Comparison of ENCODE assay signal across 1 cellular context in the genomic region with DNA sequence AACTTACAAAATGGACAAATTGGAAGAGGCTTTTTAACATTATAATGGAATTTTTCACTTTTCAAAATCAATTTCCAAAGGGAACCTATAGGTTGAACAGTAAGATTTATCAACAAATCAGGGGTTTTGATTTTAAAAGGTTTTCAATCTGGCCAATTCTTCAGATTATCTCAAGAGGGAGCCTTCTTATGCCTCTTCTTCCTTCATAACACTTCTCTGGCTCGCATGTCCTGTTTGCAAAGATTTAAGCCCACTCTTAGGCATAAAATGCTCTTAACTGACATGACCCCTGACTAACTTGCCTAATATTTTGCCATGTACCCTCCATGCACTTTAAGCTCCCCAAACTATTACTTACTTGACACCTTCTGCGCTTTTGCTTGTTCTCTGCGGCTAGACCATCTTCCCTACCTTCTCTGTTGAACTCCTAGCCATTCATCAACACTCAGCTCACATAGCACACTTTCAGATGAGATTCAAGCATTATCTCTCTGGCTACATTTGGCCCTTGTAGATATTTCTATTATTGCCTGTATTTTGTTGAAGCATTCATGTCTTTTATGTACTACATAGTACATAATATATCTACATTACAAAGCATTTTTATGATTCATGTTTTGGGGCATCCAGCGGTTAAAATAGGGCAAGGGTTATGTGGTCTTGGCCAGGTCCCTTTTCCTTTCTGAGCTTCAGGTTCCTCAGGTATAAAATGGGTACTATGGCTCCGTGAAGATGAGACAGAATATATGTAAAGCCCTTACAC.
TF ChIP-seq lines count a peak whose summit lies in the region.

No MANE protein-coding gene starts in this region.

TF ChIP-seq in HepG2, 621 proteins besides CTCF, POLR2A, EP300 and RAD21:
- TF ChIP-seq ZNF292 (CRISPR knock-in tag; IDR thresholded peaks at IDR 0.05; ENCODE audit: borderline replicate concordance, low read depth) (no peak), ARNTL (CRISPR knock-in tag; IDR thresholded peaks at IDR 0.05) (peak; percentile 8; the same call in 1 of the 2 replicates), CAMTA2 (CRISPR knock-in tag; IDR thresholded peaks at IDR 0.05; ENCODE audit: borderline replicate concordance) (no peak), XRCC5 (optimal IDR thresholded peaks at IDR 0.05; ENCODE audit: low read length) (no peak), ATF7 (IDR thresholded peaks at IDR 0.05) (no peak), ATF7 (CRISPR knock-in tag; IDR thresholded peaks at IDR 0.05) (no peak), ZMAT3 (CRISPR knock-in tag; conservative IDR thresholded peaks at IDR 0.05) (no peak), PPARG (CRISPR knock-in tag; conservative IDR thresholded peaks at IDR 0.05) (peak; percentile 73; the same call in 1 of the 2 replicates)
- TF ChIP-seq, protein P1, sequence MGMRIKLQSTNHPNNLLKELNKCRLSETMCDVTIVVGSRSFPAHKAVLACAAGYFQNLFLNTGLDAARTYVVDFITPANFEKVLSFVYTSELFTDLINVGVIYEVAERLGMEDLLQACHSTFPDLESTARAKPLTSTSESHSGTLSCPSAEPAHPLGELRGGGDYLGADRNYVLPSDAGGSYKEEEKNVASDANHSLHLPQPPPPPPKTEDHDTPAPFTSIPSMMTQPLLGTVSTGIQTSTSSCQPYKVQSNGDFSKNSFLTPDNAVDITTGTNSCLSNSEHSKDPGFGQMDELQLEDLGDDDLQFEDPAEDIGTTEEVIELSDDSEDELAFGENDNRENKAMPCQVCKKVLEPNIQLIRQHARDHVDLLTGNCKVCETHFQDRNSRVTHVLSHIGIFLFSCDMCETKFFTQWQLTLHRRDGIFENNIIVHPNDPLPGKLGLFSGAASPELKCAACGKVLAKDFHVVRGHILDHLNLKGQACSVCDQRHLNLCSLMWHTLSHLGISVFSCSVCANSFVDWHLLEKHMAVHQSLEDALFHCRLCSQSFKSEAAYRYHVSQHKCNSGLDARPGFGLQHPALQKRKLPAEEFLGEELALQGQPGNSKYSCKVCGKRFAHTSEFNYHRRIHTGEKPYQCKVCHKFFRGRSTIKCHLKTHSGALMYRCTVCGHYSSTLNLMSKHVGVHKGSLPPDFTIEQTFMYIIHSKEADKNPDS (CRISPR knock-in tag; IDR thresholded peaks at IDR 0.05), result no peak
- TF ChIP-seq, protein P2, sequence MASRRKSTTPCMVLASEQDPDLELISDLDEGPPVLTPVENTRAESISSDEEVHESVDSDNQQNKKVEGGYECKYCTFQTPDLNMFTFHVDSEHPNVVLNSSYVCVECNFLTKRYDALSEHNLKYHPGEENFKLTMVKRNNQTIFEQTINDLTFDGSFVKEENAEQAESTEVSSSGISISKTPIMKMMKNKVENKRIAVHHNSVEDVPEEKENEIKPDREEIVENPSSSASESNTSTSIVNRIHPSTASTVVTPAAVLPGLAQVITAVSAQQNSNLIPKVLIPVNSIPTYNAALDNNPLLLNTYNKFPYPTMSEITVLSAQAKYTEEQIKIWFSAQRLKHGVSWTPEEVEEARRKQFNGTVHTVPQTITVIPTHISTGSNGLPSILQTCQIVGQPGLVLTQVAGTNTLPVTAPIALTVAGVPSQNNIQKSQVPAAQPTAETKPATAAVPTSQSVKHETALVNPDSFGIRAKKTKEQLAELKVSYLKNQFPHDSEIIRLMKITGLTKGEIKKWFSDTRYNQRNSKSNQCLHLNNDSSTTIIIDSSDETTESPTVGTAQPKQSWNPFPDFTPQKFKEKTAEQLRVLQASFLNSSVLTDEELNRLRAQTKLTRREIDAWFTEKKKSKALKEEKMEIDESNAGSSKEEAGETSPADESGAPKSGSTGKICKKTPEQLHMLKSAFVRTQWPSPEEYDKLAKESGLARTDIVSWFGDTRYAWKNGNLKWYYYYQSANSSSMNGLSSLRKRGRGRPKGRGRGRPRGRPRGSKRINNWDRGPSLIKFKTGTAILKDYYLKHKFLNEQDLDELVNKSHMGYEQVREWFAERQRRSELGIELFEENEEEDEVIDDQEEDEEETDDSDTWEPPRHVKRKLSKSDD (CRISPR knock-in tag; IDR thresholded peaks at IDR 0.05; ENCODE audit: low read depth), result peak; percentile 0; the same call in 1 of the 2 replicates
- TF ChIP-seq, protein P3, sequence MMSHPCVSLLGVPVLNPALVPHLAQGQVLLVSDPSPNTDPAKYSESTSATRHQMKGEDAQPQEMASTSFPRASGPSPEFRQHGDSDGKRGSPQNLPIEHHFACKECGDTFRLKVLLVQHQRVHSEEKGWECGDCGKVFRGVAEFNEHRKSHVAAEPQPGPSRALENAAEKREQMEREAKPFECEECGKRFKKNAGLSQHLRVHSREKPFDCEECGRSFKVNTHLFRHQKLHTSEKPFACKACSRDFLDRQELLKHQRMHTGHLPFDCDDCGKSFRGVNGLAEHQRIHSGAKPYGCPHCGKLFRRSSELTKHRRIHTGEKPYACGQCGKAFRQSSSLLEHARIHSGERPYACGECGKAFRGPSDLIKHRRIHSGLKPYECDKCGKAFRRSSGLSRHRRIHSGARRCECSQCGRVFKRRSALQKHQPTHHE (CRISPR knock-in tag; IDR thresholded peaks at IDR 0.05; ENCODE audit: borderline replicate concordance), result no peak
TF ChIP-seq in HepG2: peak in this region for 3.
